In genomic region chr20:45138451-45139300, GRCh38 we compare ENCODE assay signal across 9 cellular contexts. TPM values are rescaled to one million over a fixed set of nuclear protein-coding genes. Genes with fewer than 3 reads are reported as not detected.
DNase-seq lines count a peak whose midpoint lies in the region; ATAC-seq, FAIRE-seq and TF ChIP-seq lines count a peak whose summit lies in the region.
"Had no signal": no experiment of that assay in that cellular context is flagged by ENCODE, and none has a peak within 500 bp of the region (broad histone marks: within the 10 kb centered on the region; RNA-seq: fewer than 3 reads in every experiment).

No MANE protein-coding gene starts in this region.

- 45 to 55% methylated on average over 20 to 22 of the region's 22 CpGs for WGBS in thyroid gland, 2 donors

- H3K4me3 Mint-ChIP-seq in WTC11 = no peak overlapping the region

- H3K36me3 ChIP-seq in KMS-11 (ENCODE audit: insufficient read depth) (no peaks in the 10 kb centered on the region), thyroid gland (no peaks in the 10 kb centered on the region)
- H3K36me3 ChIP-seq: SJSA1 had no signal

- TF ChIP-seq CTCF in D721Med (IDR thresholded peaks at IDR 0.05; ENCODE audit: insufficient read depth, missing control alignments) (peak; percentile 44), KMS-11 (conservative IDR thresholded peaks at IDR 0.05; ENCODE audit: low read depth, low read length) (peak; percentile 95), WTC11 (IDR thresholded peaks at IDR 0.05) (peak; percentile 98), choroid plexus epithelial cell (conservative IDR thresholded peaks at IDR 0.05; ENCODE audit: low read depth, low read length) (peak; percentile 75), thyroid gland (IDR thresholded peaks at IDR 0.05) (peak; percentile 9 to 73 (median 34))

- POLR2A ChIA-PET in WTC11 (lab: Charles Lee) = interaction anchor here (0.5 to 0.7 kb wide), 2 partner anchors 91 to 167 kb away, joined by 3 to 6 read pairs; no protein-coding TSS in a partner anchor

- peaks cover 29% of the 10 kb centered on the region for H3K27me3 Mint-ChIP-seq in WTC11 (ENCODE audit: low read depth)

- H3K79me2 ChIP-seq in KMS-11 (ENCODE audit: insufficient read depth, low read depth) = no peaks in the 10 kb centered on the region

- H3K4me2 ChIP-seq in KMS-11 = peak overlapping the region; percentile 10; the same call in 1 of the 2 replicates

- no peak overlapping the region for H3K27ac Mint-ChIP-seq in WTC11

- peak; percentile 96 for ATAC-seq in WTC11
- no peak for ATAC-seq in GM21529 (IDR thresholded peaks at IDR 0.05; ENCODE audit: unreplicated experiment)
- ATAC-seq in GM21576 (IDR thresholded peaks at IDR 0.05; ENCODE audit: unreplicated experiment) = no peak

- no peaks in the 10 kb centered on the region for H3K4me1 Mint-ChIP-seq in WTC11

- no peak overlapping the region for H3K9ac ChIP-seq in KMS-11

- no peak for TF ChIP-seq POLR2A in thyroid gland (IDR thresholded peaks at IDR 0.05)

- FAIRE-seq in D721Med (lab: Jason Lieb, UNC) = no peak

- intact Hi-C loops in thyroid gland (cut with DNase I) = no loop called here

- H3K4me1 ChIP-seq in KMS-11 (ENCODE audit: low read depth, poor library complexity, severe bottlenecking) (peaks cover 4% of the 10 kb centered on the region), thyroid gland (no peaks in the 10 kb centered on the region)
- H3K4me1 ChIP-seq: SJSA1 had no signal

- H3K27ac ChIP-seq in KMS-11 (no peak overlapping the region), thyroid gland (no peak overlapping the region)
- H3K27ac ChIP-seq: SJSA1 had no signal

- H3K4me3 ChIP-seq in KMS-11 (IDR thresholded peaks at IDR 0.05; ENCODE audit: insufficient read depth, low read depth, low read length) (no peak overlapping the region), choroid plexus epithelial cell (ENCODE audit: low read depth, low read length) (no peak overlapping the region), thyroid gland (replicated peaks in 1 of 3) (no peak overlapping the region)
- H3K4me3 ChIP-seq: SJSA1 had no signal

- H3K9me3 ChIP-seq in thyroid gland = no peaks in the 10 kb centered on the region
- H3K9me3 ChIP-seq: SJSA1 had no signal

- H3K9me3 Mint-ChIP-seq in WTC11 = peaks cover 7% of the 10 kb centered on the region; the same call in 1 of the 2 replicates

- CTCF ChIA-PET in WTC11 (lab: Charles Lee) = interaction anchor here (0.6 to 3.0 kb wide), 73 partner anchors 9 to 873 kb away, joined by 3 to 91 read pairs (median 5); partner anchors contain the start of genes KCNS1, MATN4, PIGT and SEMG1

- no peaks in the 10 kb centered on the region for H4K20me1 ChIP-seq in KMS-11 (ENCODE audit: insufficient read depth)

- DNase-seq in D721Med (ENCODE audit: insufficient read length, low spot score) = no peak
- peak; percentile 95 for DNase-seq in WTC11 (ENCODE audit: low spot score)
- peak; percentile 16 for DNase-seq in choroid plexus epithelial cell (ENCODE audit: low read depth)
- peak; percentile 65 for DNase-seq in mucosa of gallbladder (ENCODE audit: low spot score)
- DNase-seq in thyroid gland = peak; percentile 34 to 64

- no peaks in the 10 kb centered on the region for H3K27me3 ChIP-seq in KMS-11 (ENCODE audit: insufficient read depth, low read depth)
- H3K27me3 ChIP-seq in thyroid gland = no peaks in the 10 kb centered on the region

- peak overlapping the region; percentile 43; the same call in 1 of the 2 replicates for H2AFZ ChIP-seq in KMS-11 (ENCODE audit: low read depth)

- no peaks in the 10 kb centered on the region for H3K36me3 Mint-ChIP-seq in WTC11

TF ChIP-seq in WTC11, 78 proteins besides CTCF, POLR2A, EP300 and RAD21:
- TF ChIP-seq MAX (CRISPR knock-in tag; IDR thresholded peaks at IDR 0.05) (0 out of 2 replicates have a peak, but pooled peaks have one; percentile 36), NR2C2 (CRISPR knock-in tag; IDR thresholded peaks at IDR 0.05) (peak; percentile 73)
- TF ChIP-seq, protein P1, sequence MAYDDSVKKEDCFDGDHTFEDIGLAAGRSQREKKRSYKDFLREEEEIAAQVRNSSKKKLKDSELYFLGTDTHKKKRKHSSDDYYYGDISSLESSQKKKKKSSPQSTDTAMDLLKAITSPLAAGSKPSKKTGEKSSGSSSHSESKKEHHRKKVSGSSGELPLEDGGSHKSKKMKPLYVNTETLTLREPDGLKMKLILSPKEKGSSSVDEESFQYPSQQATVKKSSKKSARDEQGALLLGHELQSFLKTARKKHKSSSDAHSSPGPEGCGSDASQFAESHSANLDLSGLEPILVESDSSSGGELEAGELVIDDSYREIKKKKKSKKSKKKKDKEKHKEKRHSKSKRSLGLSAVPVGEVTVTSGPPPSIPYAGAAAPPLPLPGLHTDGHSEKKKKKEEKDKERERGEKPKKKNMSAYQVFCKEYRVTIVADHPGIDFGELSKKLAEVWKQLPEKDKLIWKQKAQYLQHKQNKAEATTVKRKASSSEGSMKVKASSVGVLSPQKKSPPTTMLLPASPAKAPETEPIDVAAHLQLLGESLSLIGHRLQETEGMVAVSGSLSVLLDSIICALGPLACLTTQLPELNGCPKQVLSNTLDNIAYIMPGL (CRISPR knock-in tag; IDR thresholded peaks at IDR 0.05) = peak; percentile 47; the same call in 1 of the 2 replicates
- TF ChIP-seq, protein P2, sequence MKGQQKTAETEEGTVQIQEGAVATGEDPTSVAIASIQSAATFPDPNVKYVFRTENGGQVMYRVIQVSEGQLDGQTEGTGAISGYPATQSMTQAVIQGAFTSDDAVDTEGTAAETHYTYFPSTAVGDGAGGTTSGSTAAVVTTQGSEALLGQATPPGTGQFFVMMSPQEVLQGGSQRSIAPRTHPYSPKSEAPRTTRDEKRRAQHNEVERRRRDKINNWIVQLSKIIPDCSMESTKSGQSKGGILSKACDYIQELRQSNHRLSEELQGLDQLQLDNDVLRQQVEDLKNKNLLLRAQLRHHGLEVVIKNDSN (CRISPR knock-in tag; IDR thresholded peaks at IDR 0.05) = no peak

RNA-seq across cellular contexts. Expression of gene WFDC12, which starts 14.4 kb away (rescaled TPM):
- total RNA-seq in WTC11 (2021) = not detected in 3 replicates
- not detected for total RNA-seq in mucosa of gallbladder
- total RNA-seq in thyroid gland = not detected
- total RNA-seq: SJSA1 had no signal

RNA-seq across cellular contexts. Expression of gene WFDC5, which starts 23.7 kb away (rescaled TPM):
- not detected in 3 replicates for total RNA-seq in WTC11 (2021)
- not detected for total RNA-seq in mucosa of gallbladder
- not detected for total RNA-seq in thyroid gland
- total RNA-seq: SJSA1 had no signal

RNA-seq across cellular contexts. Expression of gene PI3, which starts 36.0 kb away (rescaled TPM):
- not detected in 3 replicates for total RNA-seq in WTC11 (2021)
- total RNA-seq in mucosa of gallbladder = not detected
- total RNA-seq in thyroid gland = not detected
- total RNA-seq: SJSA1 had no signal

RNA-seq across cellular contexts. Expression of gene KCNS1, which starts 37.7 kb away (rescaled TPM):
- total RNA-seq in WTC11 (2021) = 1.2 to 2.1 TPM (median 2.1 TPM) in 3 replicates
- total RNA-seq in mucosa of gallbladder = 11.2 TPM
- total RNA-seq in thyroid gland = under 1 TPM in 2 of 4 donors, not detected in 2; 0.20 to 0.78 TPM
- total RNA-seq: SJSA1 had no signal

Comparison
In these comparisons a context has a peak if more than half of its experiments do, and no peak if none do; other contexts are left out.
1. CTCF ChIP-seq: peak in every context shown above with its lines; median percentile 98 in WTC11; 95 in KMS-11; 75 in choroid plexus epithelial cell; 44 in D721Med; 34 in thyroid gland.